Comparison of ENCODE assay signal across 21 cellular contexts in the genomic region with DNA sequence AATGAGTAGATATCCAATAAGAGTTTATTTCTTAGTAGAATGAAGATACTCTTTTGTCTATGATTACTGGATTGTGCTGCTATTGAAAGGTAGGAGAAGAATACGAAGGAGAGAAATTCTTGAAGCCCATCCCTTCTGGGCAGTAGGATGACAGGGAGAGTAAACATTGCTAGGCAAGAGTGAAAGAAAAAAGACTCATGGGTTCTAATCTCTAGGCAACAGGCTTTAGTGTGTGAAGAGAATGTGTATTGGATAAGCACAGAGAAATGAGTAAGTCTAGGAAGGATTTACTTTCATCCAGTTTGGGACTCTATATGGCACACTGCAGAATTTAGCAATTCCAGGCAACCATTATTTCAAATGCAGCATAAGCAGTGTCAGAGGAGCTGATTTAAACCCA.
A peak's percentile ranks its signal among the peaks of the same experiment; 100 is the strongest.
DNase-seq lines count a peak whose midpoint lies in the region; ATAC-seq and TF ChIP-seq lines count a peak whose summit lies in the region.
"Had no signal": no experiment of that assay in that cellular context is flagged by ENCODE, and none has a peak within 500 bp of the region (broad histone marks: within the 10 kb centered on the region; RNA-seq: fewer than 3 reads in every experiment).

No MANE protein-coding gene starts in this region.

- H3K27ac ChIP-seq in OCI-LY3 (ENCODE audit: low read length), result no peak overlapping the region
- H3K27ac ChIP-seq: 22Rv1, BLaER1, C4-2B had no signal

- peaks cover 4% of the 10 kb centered on the region for H3K4me1 Mint-ChIP-seq in glutamatergic neuron (ENCODE audit: low read depth, unreplicated experiment)
- H3K4me1 Mint-ChIP-seq: B cell; CD4-positive, CD25-positive, alpha-beta regulatory T cell had no signal

- no peaks in the 10 kb centered on the region for H3K79me2 ChIP-seq in OCI-LY3 (ENCODE audit: low read length)

- H3K36me3 Mint-ChIP-seq in activated naive CD4-positive, alpha-beta T cell treated with anti-CD3 and anti-CD28 coated beads, Interleukin-2, amount 50 U/mL, for 72 hours, result peaks cover 0 to 5% of the 10 kb centered on the region in 2 donors
- H3K36me3 Mint-ChIP-seq in glutamatergic neuron (ENCODE audit: unreplicated experiment), result no peaks in the 10 kb centered on the region
- H3K36me3 Mint-ChIP-seq: CD4-positive, CD25-positive, alpha-beta regulatory T cell; CD8-positive, alpha-beta T cell had no signal

- no peaks in the 10 kb centered on the region for H4K20me1 ChIP-seq in OCI-LY3 (ENCODE audit: insufficient read depth, low read length)
- H4K20me1 ChIP-seq: BLaER1 had no signal

- no peaks in the 10 kb centered on the region for H3K27me3 ChIP-seq in OCI-LY3 (ENCODE audit: low read depth, low read length)
- H3K27me3 ChIP-seq: BLaER1 had no signal

- H3K4me2 ChIP-seq in OCI-LY3 (ENCODE audit: low read length), result no peak overlapping the region
- H3K4me2 ChIP-seq: BLaER1, GM23338 had no signal

- H2AFZ ChIP-seq in OCI-LY3 (ENCODE audit: low read depth, low read length), result 0 out of 2 replicates have a peak overlapping the region, but pooled peaks have one; percentile 41

- H3K27me3 Mint-ChIP-seq in glutamatergic neuron (ENCODE audit: unreplicated experiment), result no peaks in the 10 kb centered on the region
- H3K27me3 Mint-ChIP-seq: B cell; CD4-positive, CD25-positive, alpha-beta regulatory T cell had no signal

- DNase-seq in Caki2 (ENCODE audit: low read depth), result peak; percentile 16
- DNase-seq in medulla oblongata (ENCODE audit: extremely low spot score), result peak; percentile 52
- peak; percentile 2 for DNase-seq in renal cortical epithelial cell (ENCODE audit: low read depth)
- no peak for DNase-seq in activated naive CD4-positive, alpha-beta T cell treated with anti-CD3 and anti-CD28 coated beads, Interleukin-2, amount 50 U/mL, for 72 hours (ENCODE audit: low spot score in 2 of 2)
- DNase-seq in NCI-H1694 (lab: John Stamatoyannopoulos, UW), result no peak
- DNase-seq in glutamatergic neuron, result no peak
- DNase-seq: Calu3; CD4-positive, CD25-positive, alpha-beta regulatory T cell; CD8-positive, alpha-beta T cell; DMS53; DMS79 treated with DMSO at 0.1 percent for 48 hours; GF-D8; H9 had no signal

- H3K9ac ChIP-seq in OCI-LY3 (ENCODE audit: low read length), result no peak overlapping the region
- H3K9ac ChIP-seq: BLaER1 had no signal

- no peak for ATAC-seq in activated naive CD4-positive, alpha-beta T cell treated with anti-CD3 and anti-CD28 coated beads, Interleukin-2, amount 50 U/mL, for 72 hours
- ATAC-seq in GM21447 (IDR thresholded peaks at IDR 0.05; ENCODE audit: unreplicated experiment), result no peak
- ATAC-seq: CD8-positive, alpha-beta T cell; GM23338; HCT116 had no signal

- no peak overlapping the region for H3K27ac Mint-ChIP-seq in activated naive CD4-positive, alpha-beta T cell treated with anti-CD3 and anti-CD28 coated beads, Interleukin-2, amount 50 U/mL, for 72 hours
- no peak overlapping the region for H3K27ac Mint-ChIP-seq in glutamatergic neuron (ENCODE audit: unreplicated experiment)
- H3K27ac Mint-ChIP-seq: B cell; CD4-positive, CD25-positive, alpha-beta regulatory T cell; CD8-positive, alpha-beta T cell; GM23338; H9 had no signal

- H3K9me3 Mint-ChIP-seq in activated naive CD4-positive, alpha-beta T cell treated with anti-CD3 and anti-CD28 coated beads, Interleukin-2, amount 50 U/mL, for 72 hours, result peaks cover 16 to 20% of the 10 kb centered on the region in 2 donors
- H3K9me3 Mint-ChIP-seq in glutamatergic neuron (ENCODE audit: unreplicated experiment), result peaks cover 6% of the 10 kb centered on the region

- no peaks in the 10 kb centered on the region for H3K36me3 ChIP-seq in OCI-LY3 (replicated peaks; ENCODE audit: low read depth, low read length)
- H3K36me3 ChIP-seq: BLaER1 had no signal

- H3K4me1 ChIP-seq in OCI-LY3 (ENCODE audit: low read length), result peaks cover 21% of the 10 kb centered on the region
- H3K4me1 ChIP-seq: BLaER1 had no signal

- no peak overlapping the region for H3K4me3 ChIP-seq in OCI-LY3 (ENCODE audit: low read length)
- H3K4me3 ChIP-seq: BLaER1, GM23338 had no signal

- TF ChIP-seq CTCF in OCI-LY3 (IDR thresholded peaks at IDR 0.05; ENCODE audit: low read depth, low read length), result no peak
- TF ChIP-seq CTCF in glutamatergic neuron (IDR thresholded peaks at IDR 0.05; ENCODE audit: partially characterized antibody, unreplicated experiment), result no peak

- H3K9me3 ChIP-seq in OCI-LY3 (ENCODE audit: insufficient read depth, low read length), result no peaks in the 10 kb centered on the region
- H3K9me3 ChIP-seq: BLaER1 had no signal

- in situ Hi-C loops in Caki2 (cut with HindIII; ENCODE audit: low pct_unique_long_range_greater_than_20kb, low sequenced_read_pairs), result no loop called here

- H3K4me3 Mint-ChIP-seq in glutamatergic neuron (ENCODE audit: unreplicated experiment), result no peak overlapping the region
- H3K4me3 Mint-ChIP-seq: B cell; CD4-positive, CD25-positive, alpha-beta regulatory T cell; CD8-positive, alpha-beta T cell; GM23338; H9 had no signal

Comparison
In these comparisons a context has a peak if more than half of its experiments do, and no peak if none do; other contexts are left out.
1. DNase-seq: peak in Caki2 (single experiment), medulla oblongata (single experiment) and renal cortical epithelial cell (single experiment); none in activated naive CD4-positive, alpha-beta T cell treated with anti-CD3 and anti-CD28 coated beads, Interleukin-2, amount 50 U/mL, for 72 hours (0 of 2), NCI-H1694 (single experiment) and glutamatergic neuron (single experiment).